ENCODE assay signal across 12 cellular contexts in genomic region chr5:124697912-124698690, GRCh38. TPM values are rescaled to one million over a fixed set of nuclear protein-coding genes. Genes with fewer than 3 reads are reported as not detected.
DNase-seq lines count a peak whose midpoint lies in the region; TF ChIP-seq lines count a peak whose summit lies in the region.
"Had no signal": no experiment of that assay in that cellular context is flagged by ENCODE, and none has a peak within 500 bp of the region (broad histone marks: within the 10 kb centered on the region; RNA-seq: fewer than 3 reads in every experiment).

No MANE protein-coding gene starts in this region.

- CTCF ChIA-PET in mammary epithelial cell (lab: Charles Lee; ENCODE audit: low non-redundant PET) = no interaction called here

- H3K79me2 ChIP-seq in mammary epithelial cell (ENCODE audit: insufficient read depth, low read length) = peaks cover 28% of the 10 kb centered on the region
- peaks cover 10% of the 10 kb centered on the region for H3K79me2 ChIP-seq in fibroblast of lung (ENCODE audit: control insufficient read depth, insufficient read depth, low read length)

- no peaks in the 10 kb centered on the region for H3K27me3 ChIP-seq in breast epithelium
- no peaks in the 10 kb centered on the region for H3K27me3 ChIP-seq in mammary epithelial cell (ENCODE audit: insufficient read depth, low read length)
- H3K27me3 ChIP-seq in fibroblast of lung (ENCODE audit: control insufficient read depth, insufficient read depth, low read length) = no peaks in the 10 kb centered on the region
- no peaks in the 10 kb centered on the region for H3K27me3 ChIP-seq in uterus

- DNase-seq in breast epithelium (ENCODE audit: low spot score in 2 of 2) = no peak
- no peak for DNase-seq in mammary epithelial cell
- peak; percentile 43 to 73 for DNase-seq in fibroblast of lung (ENCODE audit: low read depth in 2 of 2)
- peak; percentile 37 for DNase-seq in myocyte (ENCODE audit: low read depth)
- DNase-seq in uterus = no peak
- DNase-seq in occipital lobe (lab: John Stamatoyannopoulos, UW) = no peak
- DNase-seq in amniotic stem cell (lab: John Stamatoyannopoulos, UW) = no peak
- no peak for DNase-seq in activated naive CD4-positive, alpha-beta T cell (lab: John Stamatoyannopoulos, UW)
- DNase-seq: effector memory CD8-positive, alpha-beta T cell; naive B cell; NCI-H2029 treated with DMSO at 0.1 percent for 48 hours; T-helper 1 cell had no signal

- dilution Hi-C loops in mammary epithelial cell (cut with HindIII; ENCODE audit: low sequenced_read_pairs) = no loop called here

- 97% methylated on average over 7 of the region's 7 CpGs for WGBS in mammary epithelial cell (ENCODE audit: low coverage, missing lambda C conversion rate)

- peaks cover 0 to 19% of the 10 kb centered on the region in 2 donors for H3K4me1 ChIP-seq in breast epithelium
- H3K4me1 ChIP-seq in mammary epithelial cell (ENCODE audit: insufficient read depth, low read length) = no peaks in the 10 kb centered on the region
- H3K4me1 ChIP-seq in fibroblast of lung (ENCODE audit: control insufficient read depth, extremely low read depth, insufficient read depth, low read length) = peaks cover 20% of the 10 kb centered on the region
- H3K4me1 ChIP-seq in uterus = peaks cover 0 to 13% of the 10 kb centered on the region in 2 donors

- H3K36me3 ChIP-seq in breast epithelium (no peaks in the 10 kb centered on the region), mammary epithelial cell (ENCODE audit: insufficient read depth, low read length) (no peaks in the 10 kb centered on the region), fibroblast of lung (ENCODE audit: control insufficient read depth, insufficient read depth, low read length) (no peaks in the 10 kb centered on the region), uterus (no peaks in the 10 kb centered on the region)

- H3K4me2 ChIP-seq in mammary epithelial cell (ENCODE audit: insufficient read depth, low read depth, low read length) = no peak overlapping the region
- peak overlapping the region; percentile 61 for H3K4me2 ChIP-seq in fibroblast of lung (ENCODE audit: extremely low read depth, insufficient read depth, low read length)

- H2AFZ ChIP-seq in mammary epithelial cell (ENCODE audit: low read depth, low read length) (no peak overlapping the region), fibroblast of lung (ENCODE audit: low read length) (no peak overlapping the region)

- H4K20me1 ChIP-seq in mammary epithelial cell (ENCODE audit: insufficient read depth, low read length) = no peaks in the 10 kb centered on the region
- no peaks in the 10 kb centered on the region for H4K20me1 ChIP-seq in fibroblast of lung (ENCODE audit: control insufficient read depth, extremely low read depth, insufficient read depth, low read length)

- H3K9ac ChIP-seq in mammary epithelial cell (ENCODE audit: insufficient read depth, low read length) = no peak overlapping the region
- no peak overlapping the region for H3K9ac ChIP-seq in fibroblast of lung (ENCODE audit: insufficient read depth, low read length)

- H3K4me3 ChIP-seq in breast epithelium (no peak overlapping the region), mammary epithelial cell (replicated peaks in 1 of 3; ENCODE audit: insufficient read depth in 1 of 3, low read depth in 2 of 3, low read length in 3 of 3) (no peak overlapping the region), fibroblast of lung (replicated peaks in 1 of 4; ENCODE audit: control extremely low read depth in 1 of 4, insufficient read depth in 1 of 4, low read depth in 3 of 4, low read length in 4 of 4) (no peak overlapping the region), uterus (no peak overlapping the region)

- in situ Hi-C loops in mammary epithelial cell (cut with MboI; ENCODE audit: low sequenced_read_pairs in 2 of 2) = no loop called here

- BruUV-seq in mammary epithelial cell (replicated peaks; lab: Mats Ljungman, UMichigan) = no TSS peak

- H3K9me3 ChIP-seq in breast epithelium = no peaks in the 10 kb centered on the region
- no peaks in the 10 kb centered on the region for H3K9me3 ChIP-seq in mammary epithelial cell (replicated peaks; ENCODE audit: insufficient read depth, low read length)
- H3K9me3 ChIP-seq in fibroblast of lung (ENCODE audit: control insufficient read depth, insufficient read depth, low read depth, low read length) = no peaks in the 10 kb centered on the region
- no peaks in the 10 kb centered on the region for H3K9me3 ChIP-seq in uterus

- H3K27ac ChIP-seq in breast epithelium = peak overlapping the region; percentile 48 to 63
- no peak overlapping the region for H3K27ac ChIP-seq in mammary epithelial cell (ENCODE audit: insufficient read depth, low read depth, low read length)
- peak overlapping the region; percentile 65 for H3K27ac ChIP-seq in fibroblast of lung (ENCODE audit: insufficient read depth, low read length)
- H3K27ac ChIP-seq in uterus = peak overlapping the region; percentile 70 to 76

- intact Hi-C loops in breast epithelium (cut with DNase I; ENCODE audit: low total_unique reads) = no loop called here
- intact Hi-C loops in mammary epithelial cell (cut with micrococcal nuclease) = no loop called here
- intact Hi-C loops in uterus (cut with DNase I; ENCODE audit: low total_unique reads) = no loop called here

- no peak for TF ChIP-seq POLR2A in breast epithelium (IDR thresholded peaks at IDR 0.05)
- TF ChIP-seq POLR2A in uterus (IDR thresholded peaks at IDR 0.05) = no peak

- no peak for TF ChIP-seq CTCF in breast epithelium (IDR thresholded peaks at IDR 0.05)
- TF ChIP-seq CTCF in mammary epithelial cell (conservative IDR thresholded peaks at IDR 0.05 in 1 of 2, IDR thresholded peaks at IDR 0.05 in 1 of 2; ENCODE audit: extremely low read depth in 1 of 2, insufficient read depth in 1 of 2, low read depth in 1 of 2, low read length in 2 of 2) = no peak
- TF ChIP-seq CTCF in fibroblast of lung (conservative IDR thresholded peaks at IDR 0.05 in 1 of 2, IDR thresholded peaks at IDR 0.05 in 1 of 2; ENCODE audit: low read depth in 1 of 2, low read length in 2 of 2) = no peak
- TF ChIP-seq CTCF in uterus (IDR thresholded peaks at IDR 0.05) = no peak

RNA-seq across cellular contexts. Expression of gene ZNF608, which starts 48.3 kb away (rescaled TPM):
- total RNA-seq in breast epithelium = 10 to 100 TPM; 15.7 to 82.1 (median 58.7) TPM
- 10 to 100 TPM in 1 of 2 donors, 1 to 10 TPM in 1; 7.0 to 20.0 TPM for total RNA-seq in mammary epithelial cell
- 4.4 TPM for polyA plus RNA-seq in mammary epithelial cell
- polyA minus RNA-seq in mammary epithelial cell = 5.8 TPM
- total RNA-seq in fibroblast of lung = 18.0 and 25.3 TPM in 2 replicates
- polyA plus RNA-seq in fibroblast of lung = 12.4 and 16.5 TPM in 2 replicates
- 11.4 and 12.2 TPM in 2 replicates for polyA plus RNA-seq in fibroblast of lung (2012)
- 7.8 and 16.1 TPM in 2 replicates for polyA minus RNA-seq in fibroblast of lung (ENCODE audit: low replicate concordance)
- 41.1 and 43.9 TPM in 2 replicates for total RNA-seq in myocyte
- 7.8 TPM for polyA plus RNA-seq in myocyte (2012)
- total RNA-seq in uterus = 1,000 to 10,000 TPM in 1 of 4 donors, 10 to 100 TPM in 3; 11.1 to 1,086 (median 59.0) TPM
- total RNA-seq in occipital lobe = 95.6 TPM

Comparison
In these comparisons a context has a peak if more than half of its experiments do, and no peak if none do; other contexts are left out.
1. DNase-seq: peak in fibroblast of lung (2 of 2) and myocyte (single experiment); none in breast epithelium (0 of 2), mammary epithelial cell (single experiment), uterus (0 of 2), occipital lobe (single experiment), amniotic stem cell (single experiment) and activated naive CD4-positive, alpha-beta T cell (0 of 4).